Comparison of ENCODE assay signal across 11 cellular contexts in genomic region chr6:16043171-16044142, GRCh38.
A peak's percentile ranks its signal among the peaks of the same experiment; 100 is the strongest.
DNase-seq lines count a peak whose midpoint lies in the region; ATAC-seq, FAIRE-seq and TF ChIP-seq lines count a peak whose summit lies in the region.
"Had no signal": no experiment of that assay in that cellular context is flagged by ENCODE, and none has a peak within 500 bp of the region (broad histone marks: within the 10 kb centered on the region; RNA-seq: fewer than 3 reads in every experiment).

No MANE protein-coding gene starts in this region.

- H3K79me2 ChIP-seq in GM12878 (ENCODE audit: control insufficient read depth, insufficient read depth, low read length) (no peaks in the 10 kb centered on the region), GM23248 (ENCODE audit: insufficient read depth) (no peaks in the 10 kb centered on the region)

- 9% methylated on average over 5 of the region's 5 CpGs for WGBS in GM12878 (ENCODE audit: insufficient coverage, insufficient replicate concordance, low lambda C conversion rate, missing lambda C conversion rate)
- whole genome bisulfite sequencing in GM23248 (ENCODE audit: low coverage in 1 of 2, low lambda C conversion rate in 2 of 2, missing lambda C conversion rate in 2 of 2), 2 experiments = 67 to 71% methylated on average over 5 of the region's 5 CpGs

- H3K4me3 ChIP-seq in GM12878 (no peak overlapping the region), GM23248 (no peak overlapping the region)

- H2AFZ ChIP-seq in GM12878 (ENCODE audit: control insufficient read depth, low read depth, low read length) (peak overlapping the region; percentile 56), GM23248 (no peak overlapping the region)

- TF ChIP-seq CTCF in GM12878 (IDR thresholded peaks at IDR 0.05 in 2 of 3, conservative IDR thresholded peaks at IDR 0.05 in 1 of 3; ENCODE audit: control insufficient read depth in 2 of 3, extremely low read depth in 1 of 3, insufficient read depth in 1 of 3, low read depth in 3 of 3, low read length in 3 of 3) (no peak), progenitor cell of endocrine pancreas (IDR thresholded peaks at IDR 0.05; ENCODE audit: unreplicated experiment) (no peak)

- peaks cover 29% of the 10 kb centered on the region for H3K4me1 ChIP-seq in GM12878 (ENCODE audit: control insufficient read depth, insufficient read depth, low read length)
- no peaks in the 10 kb centered on the region for H3K4me1 ChIP-seq in GM23248 (ENCODE audit: insufficient read depth)

- RAD21 ChIA-PET in GM12878 (lab: Charles Lee; ENCODE audit: unreplicated experiment) = interaction anchor here (0.6 to 4.2 kb wide), 15 partner anchors 11 to 310 kb away, joined by 3 to 37 read pairs (median 4); partner anchors contain the start of gene MYLIP

- H3F3A ChIP-seq in GM23248 (ENCODE audit: insufficient read depth) = no peaks in the 10 kb centered on the region

- intact Hi-C loops in GM12878 (cut with micrococcal nuclease; ENCODE audit: unreplicated experiment) = loop anchor here (5.0 kb wide), 4 partner anchors 84 to 351 kb away; partner anchors contain the start of gene MYLIP

- TF ChIP-seq EP300 in GM12878 (IDR thresholded peaks at IDR 0.05; ENCODE audit: borderline replicate concordance in 1 of 2, control insufficient read depth in 1 of 2, low read depth in 2 of 2, low read length in 2 of 2) = peak; percentile 27 to 58; a peak in 2 of 4 replicates

- ATAC-seq in GM19351 (IDR thresholded peaks at IDR 0.05; ENCODE audit: unreplicated experiment) (peak; percentile 80), HG03066 (IDR thresholded peaks at IDR 0.05; ENCODE audit: low read depth, unreplicated experiment) (peak; percentile 81), GM12878 (peak; percentile 91)

- in situ Hi-C loops in GM12878 (cut with MboI) = no loop called here
- in situ Hi-C loops in GM23248 (cut with MboI) = no loop called here

- H3K4me1 Mint-ChIP-seq in progenitor cell of endocrine pancreas (ENCODE audit: low read depth) = no peaks in the 10 kb centered on the region

- POLR2A ChIA-PET in GM12878 (lab: Charles Lee) = interaction anchor here (0.8 to 1.6 kb wide), 4 partner anchors 12 to 142 kb away, joined by 3 to 5 read pairs (median 3); no protein-coding TSS in a partner anchor

- TF ChIP-seq POLR2A in GM12878 (IDR thresholded peaks at IDR 0.05; ENCODE audit: low read depth, low read length) = no peak

- H3K4me3 Mint-ChIP-seq in progenitor cell of endocrine pancreas (ENCODE audit: low read depth) = no peak overlapping the region
- H3K4me3 Mint-ChIP-seq: activated CD4-positive, alpha-beta T cell treated with anti-CD3 and anti-CD28 coated beads, Interleukin-2, amount 10 ng/mL, durations not matched to agents 24 days and 14 days had no signal

- H3K27ac ChIP-seq in GM12878 (ENCODE audit: control insufficient read depth, insufficient read depth) = peak overlapping the region; percentile 59
- no peak overlapping the region for H3K27ac ChIP-seq in GM23248

- H3K9me2 ChIP-seq in GM23248 (ENCODE audit: insufficient read depth) = no peaks in the 10 kb centered on the region

- no peak overlapping the region for H3K27ac Mint-ChIP-seq in progenitor cell of endocrine pancreas
- H3K27ac Mint-ChIP-seq: activated CD4-positive, alpha-beta T cell treated with anti-CD3 and anti-CD28 coated beads, Interleukin-2, amount 10 ng/mL, durations not matched to agents 24 days and 14 days had no signal

- H3K9me3 ChIP-seq in GM12878 (replicated peaks; ENCODE audit: control insufficient read depth, insufficient read depth, low read length) = no peaks in the 10 kb centered on the region; the same call in 2 of the 3 replicates
- H3K9me3 ChIP-seq in GM23248 (ENCODE audit: low read depth) = no peaks in the 10 kb centered on the region

- H3K27me3 ChIP-seq in GM12878 (replicated peaks in 1 of 2; ENCODE audit: control insufficient read depth in 2 of 2, insufficient read depth in 2 of 2, low read length in 1 of 2) = no peaks in the 10 kb centered on the region
- peaks cover 4% of the 10 kb centered on the region for H3K27me3 ChIP-seq in GM23248 (replicated peaks; ENCODE audit: insufficient read depth)

- H3K27me3 Mint-ChIP-seq in progenitor cell of endocrine pancreas = peaks cover 3% of the 10 kb centered on the region

- peaks cover 18% of the 10 kb centered on the region for H3K9me3 Mint-ChIP-seq in progenitor cell of endocrine pancreas (ENCODE audit: low read depth)

- peak overlapping the region; percentile 58 for H3K4me2 ChIP-seq in GM12878 (ENCODE audit: control insufficient read depth, insufficient read depth)
- H3K4me2 ChIP-seq in GM23248 (ENCODE audit: unreplicated experiment) = no peak overlapping the region

- no TSS peak for BruUV-seq in GM12878 (replicated peaks; lab: Mats Ljungman, UMichigan)

- DNase-seq in COLO829 (ENCODE audit: low spot score) (peak; percentile 90), GM12878 (ENCODE audit: low read depth, low spot score) (peak; percentile 62), progenitor cell of endocrine pancreas (ENCODE audit: low spot score, unreplicated experiment) (no peak), GM23248 (no peak), cerebellum (ENCODE audit: low spot score) (no peak)
- DNase-seq in activated naive CD4-positive, alpha-beta T cell treated with anti-CD3 and anti-CD28 coated beads, Interleukin-2, amount 50 U/mL, for 16 hours = no peak
- DNase-seq: activated CD4-positive, alpha-beta T cell treated with anti-CD3 and anti-CD28 coated beads, Interleukin-2, amount 10 ng/mL, durations not matched to agents 24 days and 14 days; NCI-H1105 had no signal

- no peak for TF ChIP-seq RAD21 in GM12878 (IDR thresholded peaks at IDR 0.05; ENCODE audit: insufficient read depth, low read depth, low read length)

- FAIRE-seq in GM12878 (lab: Jason Lieb, UNC) = peak; percentile 7
- FAIRE-seq: islet of Langerhans had no signal

- H4K20me1 ChIP-seq in GM12878 (ENCODE audit: control insufficient read depth, insufficient read depth) = no peaks in the 10 kb centered on the region
- no peaks in the 10 kb centered on the region for H4K20me1 ChIP-seq in GM23248 (ENCODE audit: insufficient read depth)

- H3K9ac ChIP-seq in GM12878 (ENCODE audit: control insufficient read depth, insufficient read depth, low read length) (0 out of 2 replicates have a peak overlapping the region, but pooled peaks have one; percentile 4), GM23248 (no peak overlapping the region)

- CTCF ChIA-PET in GM12878 (lab: Yijun Ruan, JAX) = interaction anchor here (0.9 to 3.3 kb wide), 3 partner anchors 11 to 141 kb away, joined by 3 to 13 read pairs (median 6); partner anchors contain the start of gene MYLIP

- SMC1A ChIA-PET in GM12878 (lab: Charles Lee; ENCODE audit: uncharacterized antibody, unreplicated experiment) = interaction anchor here (0.6 to 4.5 kb wide), 16 partner anchors 12 to 352 kb away, joined by 3 to 37 read pairs (median 6); no protein-coding TSS in a partner anchor

- no peaks in the 10 kb centered on the region for H3K36me3 ChIP-seq in GM12878 (ENCODE audit: control insufficient read depth in 2 of 2, insufficient read depth in 2 of 2, low read length in 1 of 2)
- H3K36me3 ChIP-seq in GM23248 (ENCODE audit: low read depth) = no peaks in the 10 kb centered on the region

- peaks cover 7% of the 10 kb centered on the region for H3K36me3 Mint-ChIP-seq in progenitor cell of endocrine pancreas (ENCODE audit: insufficient read depth)

TF ChIP-seq in GM12878, 131 proteins besides CTCF, POLR2A, EP300 and RAD21 (continues in another document):
- TF ChIP-seq ATF2 (IDR thresholded peaks at IDR 0.05; ENCODE audit: low read length) (peak; percentile 49), MTA3 (IDR thresholded peaks at IDR 0.05; ENCODE audit: borderline replicate concordance, low read length) (peak; percentile 43; the same call in 1 of the 2 replicates), ZNF24 (IDR thresholded peaks at IDR 0.05) (0 out of 2 replicates have a peak, but pooled peaks have one; percentile 41), NR2F1 (conservative IDR thresholded peaks at IDR 0.05) (peak; percentile 77; the same call in 1 of the 2 replicates)

Comparison
In these comparisons a context has a peak if more than half of its experiments do, and no peak if none do; other contexts are left out.
1. DNase-seq: peak in COLO829 (single experiment) and GM12878 (single experiment); none in progenitor cell of endocrine pancreas (single experiment), activated naive CD4-positive, alpha-beta T cell treated with anti-CD3 and anti-CD28 coated beads, Interleukin-2, amount 50 U/mL, for 16 hours (single experiment), GM23248 (single experiment) and cerebellum (single experiment).
2. Peak in every context shown above with its lines, with median percentiles within 50 percentile points of each other: ATAC-seq.